23 cellular contexts compared by ENCODE assay signal in genomic region chr4:114400531-114400930, GRCh38.
DNase-seq lines count a peak whose midpoint lies in the region; ATAC-seq, FAIRE-seq and TF ChIP-seq lines count a peak whose summit lies in the region.
"Had no signal": no experiment of that assay in that cellular context is flagged by ENCODE, and none has a peak within 500 bp of the region (broad histone marks: within the 10 kb centered on the region; RNA-seq: fewer than 3 reads in every experiment).

No MANE protein-coding gene starts in this region.

- H3K4me2 ChIP-seq in GM23248 (ENCODE audit: unreplicated experiment): no peak overlapping the region

- peaks cover 2% of the 10 kb centered on the region for H3K27me3 Mint-ChIP-seq in activated CD4-positive, alpha-beta T cell treated with anti-CD3 and anti-CD28 coated beads for 36 hours
- H3K27me3 Mint-ChIP-seq: activated naive CD8-positive, alpha-beta T cell treated with anti-CD3 and anti-CD28 coated beads for 36 hours had no signal

- H3K4me1 Mint-ChIP-seq in activated CD4-positive, alpha-beta T cell treated with anti-CD3 and anti-CD28 coated beads for 36 hours: peaks cover 7% of the 10 kb centered on the region
- H3K4me1 Mint-ChIP-seq: naive B cell had no signal

- H3K9ac ChIP-seq in GM23248: no peak overlapping the region

- DNase-seq in GM23248: peak; percentile 39
- DNase-seq in NCI-H1105 (lab: John Stamatoyannopoulos, UW): peak; percentile 37
- DNase-seq in bronchial epithelial cell (ENCODE audit: low read depth): peak; percentile 84
- DNase-seq in kidney glomerular epithelial cell (lab: John Stamatoyannopoulos, UW): peak; percentile 21
- DNase-seq in activated CD4-positive, alpha-beta T cell treated with anti-CD3 and anti-CD28 coated beads for 36 hours: no peak
- no peak for DNase-seq in NCI-H1417 treated with DMSO at 0.1 percent for 48 hours (lab: John Stamatoyannopoulos, UW)
- no peak for DNase-seq in activated naive CD4-positive, alpha-beta T cell treated with anti-CD3 and anti-CD28 coated beads, Interleukin-2, amount 50 U/mL, for 16 hours
- DNase-seq: activated naive CD8-positive, alpha-beta T cell treated with anti-CD3 and anti-CD28 coated beads for 36 hours; AML-193; DMS79 treated with DMSO at 0.1 percent for 48 hours; effector memory CD8-positive, alpha-beta T cell; mesenchymal stem cell; MM.1S; naive B cell; NCI-H1930; NCI-H345; occipital lobe; stimulated activated CD8-positive, alpha-beta memory T cell treated with anti-CD3 and anti-CD28 coated beads, Interleukin-4, amount 100 ng/mL, for 48 hours; SW 1271; upper lobe of right lung had no signal

- H3K27me3 ChIP-seq in GM23248 (replicated peaks; ENCODE audit: insufficient read depth) (peaks cover 59% of the 10 kb centered on the region), bronchial epithelial cell (ENCODE audit: control insufficient read depth, insufficient read depth, low read length) (no peaks in the 10 kb centered on the region)
- H3K27me3 ChIP-seq: upper lobe of right lung had no signal

- H3K4me3 ChIP-seq in GM23248 (no peak overlapping the region), bronchial epithelial cell (ENCODE audit: low read depth, low read length) (no peak overlapping the region)
- H3K4me3 ChIP-seq: upper lobe of right lung had no signal

- H3K4me1 ChIP-seq in GM23248 (ENCODE audit: insufficient read depth): no peaks in the 10 kb centered on the region
- H3K4me1 ChIP-seq: upper lobe of right lung had no signal

- H3K27ac Mint-ChIP-seq in activated CD4-positive, alpha-beta T cell treated with anti-CD3 and anti-CD28 coated beads for 36 hours: no peak overlapping the region
- H3K27ac Mint-ChIP-seq: activated naive CD8-positive, alpha-beta T cell treated with anti-CD3 and anti-CD28 coated beads for 36 hours; activated T-helper 1 cell treated with anti-CD3 and anti-CD28 coated beads, Interleukin-12 subunit alpha, Interleukin-12 subunit beta, Interleukin-2, Interleukin-4 antibody, amounts not matched to agents 30 ng/mL and 10 ng/mL and 1 ng/mL, durations not matched to agents 14 hours and 24 hours and 36 hours; effector memory CD8-positive, alpha-beta T cell; naive B cell had no signal

- intact Hi-C loops in activated CD4-positive, alpha-beta T cell treated with anti-CD3 and anti-CD28 coated beads for 36 hours (cut with DNase I, micrococcal nuclease): no loop called here

- ATAC-seq in activated CD4-positive, alpha-beta T cell treated with anti-CD3 and anti-CD28 coated beads for 36 hours: no peak
- ATAC-seq: effector memory CD8-positive, alpha-beta T cell; Right ventricle myocardium inferior; upper lobe of right lung had no signal

- no peak overlapping the region for H3K4me3 Mint-ChIP-seq in activated CD4-positive, alpha-beta T cell treated with anti-CD3 and anti-CD28 coated beads for 36 hours
- H3K4me3 Mint-ChIP-seq: activated naive CD8-positive, alpha-beta T cell treated with anti-CD3 and anti-CD28 coated beads for 36 hours; activated T-helper 1 cell treated with anti-CD3 and anti-CD28 coated beads, Interleukin-12 subunit alpha, Interleukin-12 subunit beta, Interleukin-2, Interleukin-4 antibody, amounts not matched to agents 30 ng/mL and 10 ng/mL and 1 ng/mL, durations not matched to agents 14 hours and 24 hours and 36 hours; effector memory CD8-positive, alpha-beta T cell; naive B cell had no signal

- FAIRE-seq in bronchial epithelial cell (lab: Jason Lieb, UNC): no peak
- FAIRE-seq: islet of Langerhans had no signal

- H3K9me3 ChIP-seq in GM23248 (ENCODE audit: low read depth): no peaks in the 10 kb centered on the region
- H3K9me3 ChIP-seq: upper lobe of right lung had no signal

- H2AFZ ChIP-seq in GM23248: no peak overlapping the region

- H3K36me3 ChIP-seq in GM23248 (ENCODE audit: low read depth) (no peaks in the 10 kb centered on the region), bronchial epithelial cell (ENCODE audit: control insufficient read depth, insufficient read depth, low read length) (no peaks in the 10 kb centered on the region)
- H3K36me3 ChIP-seq: upper lobe of right lung had no signal

- no peaks in the 10 kb centered on the region for H3K9me2 ChIP-seq in GM23248 (ENCODE audit: insufficient read depth)

- 3 to 8% methylated on average over 1 of the region's 1 CpG for WGBS in GM23248 (ENCODE audit: low coverage in 1 of 2, low lambda C conversion rate in 2 of 2, missing lambda C conversion rate in 2 of 2), 2 experiments

- POLR2A ChIA-PET in activated CD4-positive, alpha-beta T cell treated with anti-CD3 and anti-CD28 coated beads for 36 hours (lab: Charles Lee): interaction anchor here (0.5 kb wide), 1 partner anchor 605 kb away, joined by 5 read pairs; no protein-coding TSS in a partner anchor

- H3F3A ChIP-seq in GM23248 (ENCODE audit: insufficient read depth): no peaks in the 10 kb centered on the region

- no peak overlapping the region for H3K27ac ChIP-seq in GM23248
- H3K27ac ChIP-seq: upper lobe of right lung had no signal

- H3K36me3 Mint-ChIP-seq in activated CD4-positive, alpha-beta T cell treated with anti-CD3 and anti-CD28 coated beads for 36 hours (ENCODE audit: low read depth): no peaks in the 10 kb centered on the region
- H3K36me3 Mint-ChIP-seq: activated naive CD8-positive, alpha-beta T cell treated with anti-CD3 and anti-CD28 coated beads for 36 hours had no signal

- peaks cover 5% of the 10 kb centered on the region for H3K9me3 Mint-ChIP-seq in activated CD4-positive, alpha-beta T cell treated with anti-CD3 and anti-CD28 coated beads for 36 hours (ENCODE audit: low read depth)
- H3K9me3 Mint-ChIP-seq: activated T-helper 1 cell treated with anti-CD3 and anti-CD28 coated beads, Interleukin-12 subunit alpha, Interleukin-12 subunit beta, Interleukin-2, Interleukin-4 antibody, amounts not matched to agents 30 ng/mL and 10 ng/mL and 1 ng/mL, durations not matched to agents 14 hours and 24 hours and 36 hours had no signal

- no peaks in the 10 kb centered on the region for H3K79me2 ChIP-seq in GM23248 (ENCODE audit: insufficient read depth)

- CTCF ChIA-PET in activated CD4-positive, alpha-beta T cell treated with anti-CD3 and anti-CD28 coated beads for 36 hours (lab: Charles Lee): interaction anchor here (0.6 kb wide), 1 partner anchor 33 kb away, joined by 3 read pairs; no protein-coding TSS in a partner anchor

- no peaks in the 10 kb centered on the region for H4K20me1 ChIP-seq in GM23248 (ENCODE audit: insufficient read depth)

- TF ChIP-seq CTCF in bronchial epithelial cell (IDR thresholded peaks at IDR 0.05; ENCODE audit: insufficient read depth, low read length, severe bottlenecking): no peak

- in situ Hi-C loops in GM23248 (cut with MboI): no loop called here

Comparison
In these comparisons a context has a peak if more than half of its experiments do, and no peak if none do; other contexts are left out.
1. DNase-seq: peak in GM23248 (single experiment), NCI-H1105 (single experiment), bronchial epithelial cell (single experiment) and kidney glomerular epithelial cell (single experiment); none in activated CD4-positive, alpha-beta T cell treated with anti-CD3 and anti-CD28 coated beads for 36 hours (single experiment), NCI-H1417 treated with DMSO at 0.1 percent for 48 hours (single experiment) and activated naive CD4-positive, alpha-beta T cell treated with anti-CD3 and anti-CD28 coated beads, Interleukin-2, amount 50 U/mL, for 16 hours (single experiment).